In the genomic region with DNA sequence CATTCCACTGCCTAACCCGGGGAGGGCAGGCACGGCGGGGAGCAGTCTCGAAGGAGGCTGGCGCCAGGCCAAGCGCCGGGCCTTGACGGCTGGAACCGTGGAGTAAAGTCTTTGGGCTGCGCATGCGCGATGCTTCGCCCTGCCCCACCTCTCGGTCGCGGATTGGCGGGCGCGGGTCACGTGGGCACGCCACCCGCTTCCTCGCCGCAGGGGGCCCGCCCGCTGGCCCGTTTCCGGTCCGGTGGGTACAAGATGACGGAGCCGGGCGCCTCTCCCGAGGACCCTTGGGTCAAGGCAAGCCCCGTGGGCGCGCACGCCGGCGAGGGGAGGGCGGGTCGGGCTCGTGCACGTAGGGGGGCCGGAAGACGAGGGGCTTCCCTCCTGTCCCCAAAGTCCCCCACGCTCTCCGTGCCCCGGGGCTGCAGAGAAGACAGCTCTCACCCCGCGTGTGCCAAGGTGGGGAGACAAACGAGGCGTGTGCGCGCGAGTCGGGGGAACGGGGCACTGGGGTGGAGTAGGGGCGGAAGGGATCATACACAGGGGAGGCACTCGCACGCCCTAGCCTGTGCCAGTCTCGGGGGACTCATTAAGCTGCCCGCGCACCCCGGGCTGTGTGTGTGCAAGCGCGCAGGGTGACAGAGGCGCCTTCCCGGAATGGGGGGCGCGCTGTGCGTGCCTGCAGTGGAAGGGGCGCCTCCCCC, we compare ENCODE assay signal across 1 cellular context.
A peak's percentile ranks its signal among the peaks of the same experiment; 100 is the strongest.
TF ChIP-seq lines count a peak whose summit lies in the region.

A gene with protein sequence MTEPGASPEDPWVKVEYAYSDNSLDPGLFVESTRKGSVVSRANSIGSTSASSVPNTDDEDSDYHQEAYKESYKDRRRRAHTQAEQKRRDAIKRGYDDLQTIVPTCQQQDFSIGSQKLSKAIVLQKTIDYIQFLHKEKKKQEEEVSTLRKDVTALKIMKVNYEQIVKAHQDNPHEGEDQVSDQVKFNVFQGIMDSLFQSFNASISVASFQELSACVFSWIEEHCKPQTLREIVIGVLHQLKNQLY (plus strand): TSS at position 228 of the 701 bp plus-strand sequence. CDS start 25 bp downstream, at position 253.

TF ChIP-seq in HepG2, 621 proteins besides CTCF, POLR2A, EP300 and RAD21 (continued from another document and continues in another):
- TF ChIP-seq MTERF4 (CRISPR knock-in tag; IDR thresholded peaks at IDR 0.05) = no peak; the same call in 1 of the 2 replicates
- peak; percentile 78 for TF ChIP-seq KLF9 (CRISPR knock-in tag; IDR thresholded peaks at IDR 0.05; ENCODE audit: low read depth)
- peak; percentile 72; the same call in 1 of the 2 replicates for TF ChIP-seq SP5 (CRISPR knock-in tag; IDR thresholded peaks at IDR 0.05; ENCODE audit: borderline replicate concordance, low read depth)
- peak; percentile 96 for TF ChIP-seq HDAC1 (CRISPR knock-in tag; IDR thresholded peaks at IDR 0.05)
- TF ChIP-seq U2AF1 (optimal IDR thresholded peaks at IDR 0.05; ENCODE audit: low read depth, low read length) = no peak
- TF ChIP-seq, protein P1, sequence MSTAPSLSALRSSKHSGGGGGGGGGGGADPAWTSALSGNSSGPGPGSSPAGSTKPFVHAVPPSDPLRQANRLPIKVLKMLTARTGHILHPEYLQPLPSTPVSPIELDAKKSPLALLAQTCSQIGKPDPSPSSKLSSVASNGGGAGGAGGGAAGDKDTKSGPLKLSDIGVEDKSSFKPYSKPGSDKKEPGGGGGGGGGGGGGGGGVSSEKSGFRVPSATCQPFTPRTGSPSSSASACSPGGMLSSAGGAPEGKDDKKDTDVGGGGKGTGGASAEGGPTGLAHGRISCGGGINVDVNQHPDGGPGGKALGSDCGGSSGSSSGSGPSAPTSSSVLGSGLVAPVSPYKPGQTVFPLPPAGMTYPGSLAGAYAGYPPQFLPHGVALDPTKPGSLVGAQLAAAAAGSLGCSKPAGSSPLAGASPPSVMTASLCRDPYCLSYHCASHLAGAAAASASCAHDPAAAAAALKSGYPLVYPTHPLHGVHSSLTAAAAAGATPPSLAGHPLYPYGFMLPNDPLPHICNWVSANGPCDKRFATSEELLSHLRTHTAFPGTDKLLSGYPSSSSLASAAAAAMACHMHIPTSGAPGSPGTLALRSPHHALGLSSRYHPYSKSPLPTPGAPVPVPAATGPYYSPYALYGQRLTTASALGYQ (CRISPR knock-in tag; IDR thresholded peaks at IDR 0.05) = peak; percentile 45; the same call in 1 of the 2 replicates
- TF ChIP-seq E2F1 (CRISPR knock-in tag; IDR thresholded peaks at IDR 0.05) = peak; percentile 74; the same call in 1 of the 2 replicates
- TF ChIP-seq ZNF282 (IDR thresholded peaks at IDR 0.05; ENCODE audit: partially characterized antibody) = no peak
- no peak for TF ChIP-seq IKZF4 (CRISPR knock-in tag; IDR thresholded peaks at IDR 0.05; ENCODE audit: borderline replicate concordance, low read depth, not compliant biosample characterization)
- TF ChIP-seq, protein P2, sequence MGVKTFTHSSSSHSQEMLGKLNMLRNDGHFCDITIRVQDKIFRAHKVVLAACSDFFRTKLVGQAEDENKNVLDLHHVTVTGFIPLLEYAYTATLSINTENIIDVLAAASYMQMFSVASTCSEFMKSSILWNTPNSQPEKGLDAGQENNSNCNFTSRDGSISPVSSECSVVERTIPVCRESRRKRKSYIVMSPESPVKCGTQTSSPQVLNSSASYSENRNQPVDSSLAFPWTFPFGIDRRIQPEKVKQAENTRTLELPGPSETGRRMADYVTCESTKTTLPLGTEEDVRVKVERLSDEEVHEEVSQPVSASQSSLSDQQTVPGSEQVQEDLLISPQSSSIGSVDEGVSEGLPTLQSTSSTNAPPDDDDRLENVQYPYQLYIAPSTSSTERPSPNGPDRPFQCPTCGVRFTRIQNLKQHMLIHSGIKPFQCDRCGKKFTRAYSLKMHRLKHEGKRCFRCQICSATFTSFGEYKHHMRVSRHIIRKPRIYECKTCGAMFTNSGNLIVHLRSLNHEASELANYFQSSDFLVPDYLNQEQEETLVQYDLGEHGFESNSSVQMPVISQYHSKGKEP (CRISPR knock-in tag; IDR thresholded peaks at IDR 0.05) = 0 out of 2 replicates have a peak, but pooled peaks have one; percentile 19
- no peak for TF ChIP-seq SUZ12 (IDR thresholded peaks at IDR 0.05; ENCODE audit: low read depth, low read length)
- no peak for TF ChIP-seq ZNF44 (CRISPR knock-in tag; IDR thresholded peaks at IDR 0.05)
- TF ChIP-seq GLMP (CRISPR knock-in tag; IDR thresholded peaks at IDR 0.05; ENCODE audit: borderline replicate concordance) = no peak
- TF ChIP-seq NR2F1 (CRISPR knock-in tag; IDR thresholded peaks at IDR 0.05) = peak; percentile 69 to 86; a peak in 3 of 4 replicates
- no peak for TF ChIP-seq CCAR2 (optimal IDR thresholded peaks at IDR 0.05; ENCODE audit: low read depth, low read length)
- peak; percentile 97; the same call in 1 of the 2 replicates for TF ChIP-seq ZSCAN5A (CRISPR knock-in tag; IDR thresholded peaks at IDR 0.05; ENCODE audit: borderline replicate concordance)
- peak; percentile 90 for TF ChIP-seq MAX (IDR thresholded peaks at IDR 0.05)
- TF ChIP-seq, protein P3, sequence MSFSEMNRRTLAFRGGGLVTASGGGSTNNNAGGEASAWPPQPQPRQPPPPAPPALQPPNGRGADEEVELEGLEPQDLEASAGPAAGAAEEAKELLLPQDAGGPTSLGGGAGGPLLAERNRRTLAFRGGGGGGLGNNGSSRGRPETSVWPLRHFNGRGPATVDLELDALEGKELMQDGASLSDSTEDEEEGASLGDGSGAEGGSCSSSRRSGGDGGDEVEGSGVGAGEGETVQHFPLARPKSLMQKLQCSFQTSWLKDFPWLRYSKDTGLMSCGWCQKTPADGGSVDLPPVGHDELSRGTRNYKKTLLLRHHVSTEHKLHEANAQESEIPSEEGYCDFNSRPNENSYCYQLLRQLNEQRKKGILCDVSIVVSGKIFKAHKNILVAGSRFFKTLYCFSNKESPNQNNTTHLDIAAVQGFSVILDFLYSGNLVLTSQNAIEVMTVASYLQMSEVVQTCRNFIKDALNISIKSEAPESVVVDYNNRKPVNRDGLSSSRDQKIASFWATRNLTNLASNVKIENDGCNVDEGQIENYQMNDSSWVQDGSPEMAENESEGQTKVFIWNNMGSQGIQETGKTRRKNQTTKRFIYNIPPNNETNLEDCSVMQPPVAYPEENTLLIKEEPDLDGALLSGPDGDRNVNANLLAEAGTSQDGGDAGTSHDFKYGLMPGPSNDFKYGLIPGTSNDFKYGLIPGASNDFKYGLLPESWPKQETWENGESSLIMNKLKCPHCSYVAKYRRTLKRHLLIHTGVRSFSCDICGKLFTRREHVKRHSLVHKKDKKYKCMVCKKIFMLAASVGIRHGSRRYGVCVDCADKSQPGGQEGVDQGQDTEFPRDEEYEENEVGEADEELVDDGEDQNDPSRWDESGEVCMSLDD (CRISPR knock-in tag; IDR thresholded peaks at IDR 0.05; ENCODE audit: borderline replicate concordance) = no peak
- no peak for TF ChIP-seq ZNF468 (CRISPR knock-in tag; IDR thresholded peaks at IDR 0.05)
- peak; percentile 94 for TF ChIP-seq AGO1 (IDR thresholded peaks at IDR 0.05; ENCODE audit: low read depth, low read length, poor library complexity, severe bottlenecking)
- no peak; the same call in 1 of the 2 replicates for TF ChIP-seq FOSL1 (CRISPR knock-in tag; IDR thresholded peaks at IDR 0.05; ENCODE audit: borderline replicate concordance)
- no peak; the same call in 1 of the 2 replicates for TF ChIP-seq ZNF580 (CRISPR knock-in tag; IDR thresholded peaks at IDR 0.05; ENCODE audit: borderline replicate concordance, low read depth)
- no peak for TF ChIP-seq ZNF264 (CRISPR knock-in tag; IDR thresholded peaks at IDR 0.05)
- TF ChIP-seq HES4 (CRISPR knock-in tag; IDR thresholded peaks at IDR 0.05; ENCODE audit: borderline replicate concordance) = peak; percentile 45; the same call in 1 of the 2 replicates
- TF ChIP-seq SKIL (CRISPR knock-in tag; IDR thresholded peaks at IDR 0.05; ENCODE audit: borderline replicate concordance) = no peak; the same call in none of the 2 replicates
- TF ChIP-seq ZNF574 (CRISPR knock-in tag; IDR thresholded peaks at IDR 0.05) = peak; percentile 77
- peak; percentile 73; the same call in 1 of the 2 replicates for TF ChIP-seq ZNF782 (CRISPR knock-in tag; IDR thresholded peaks at IDR 0.05; ENCODE audit: borderline replicate concordance)
